8 cellular contexts compared by ENCODE assay signal in genomic region chrX:130902446-130902782, GRCh38. TPM values are rescaled to one million over a fixed set of nuclear protein-coding genes. Genes with fewer than 3 reads are reported as not detected.
A peak's percentile ranks its signal among the peaks of the same experiment; 100 is the strongest.
DNase-seq lines count a peak whose midpoint lies in the region; ATAC-seq, FAIRE-seq and TF ChIP-seq lines count a peak whose summit lies in the region.

No MANE protein-coding gene starts in this region.

- H3K9me3 ChIP-seq in A549, result no peaks in the 10 kb centered on the region
- no peaks in the 10 kb centered on the region for H3K9me3 ChIP-seq in HEK293 (ENCODE audit: control insufficient read depth, insufficient read depth, low read depth, low read length)
- no peaks in the 10 kb centered on the region for H3K9me3 ChIP-seq in body of pancreas
- H3K9me3 ChIP-seq in mesenchymal stem cell (ENCODE audit: control insufficient read depth, low read length), result no peaks in the 10 kb centered on the region

- no peaks in the 10 kb centered on the region for H3K27me3 ChIP-seq in body of pancreas
- peaks cover 0 to 9% of the 10 kb centered on the region in 2 experiments for H3K27me3 ChIP-seq in mesenchymal stem cell (ENCODE audit: control insufficient read depth in 1 of 2, insufficient read depth in 1 of 2, low read length in 2 of 2)

- TF ChIP-seq POLR2A in A549 (IDR thresholded peaks at IDR 0.05; ENCODE audit: low read length) (no peak), body of pancreas (IDR thresholded peaks at IDR 0.05) (no peak)

- TF ChIP-seq EP300 in A549 (IDR thresholded peaks at IDR 0.05), result no peak

- POLR2A ChIA-PET in A549 (lab: Yijun Ruan, JAX), result interaction anchor here (0.6 to 1.1 kb wide), 5 partner anchors 12 to 638 kb away, joined by 3 to 12 read pairs (median 5); no protein-coding TSS in a partner anchor
- POLR2A ChIA-PET in HEK293 (lab: Yijun Ruan, JAX), result interaction anchor here (0.6 to 1.4 kb wide), 11 partner anchors 12 to 501 kb away, joined by 3 to 10 read pairs (median 4); partner anchors contain the start of gene RBMX2

- ATAC-seq in A549, result no peak; a peak in 1 of 6 replicates
- no peak for ATAC-seq in body of pancreas
- no peak for ATAC-seq in GM21825 (IDR thresholded peaks at IDR 0.05; ENCODE audit: unreplicated experiment)

- peak overlapping the region; percentile 80 for H3K4me2 ChIP-seq in A549
- H3K4me2 ChIP-seq in mesenchymal stem cell (ENCODE audit: low read length, poor library complexity, severe bottlenecking), result peak overlapping the region; percentile 74

- H3K4me3 ChIP-seq in A549, result peak overlapping the region; percentile 51
- H3K4me3 ChIP-seq in HEK293 (ENCODE audit: low read depth, low read length), result peak overlapping the region; percentile 75
- peak overlapping the region; percentile 16 to 60 for H3K4me3 ChIP-seq in body of pancreas
- H3K4me3 ChIP-seq in mesenchymal stem cell (ENCODE audit: insufficient read depth in 1 of 2, low read depth in 1 of 2, low read length in 2 of 2), result peak overlapping the region; percentile 70 to 79

- no peak overlapping the region for H3K23ac ChIP-seq in mesenchymal stem cell (ENCODE audit: low read length in 2 of 2)

- peaks cover 3% of the 10 kb centered on the region for H3K79me1 ChIP-seq in mesenchymal stem cell (replicated peaks; ENCODE audit: low read length, poor library complexity, severe bottlenecking)

- no peak overlapping the region for H3K14ac ChIP-seq in mesenchymal stem cell (ENCODE audit: low read length in 2 of 2)

- H2BK120ac ChIP-seq in mesenchymal stem cell (ENCODE audit: low read depth, low read length), result no peak overlapping the region

- H3K9ac ChIP-seq in mesenchymal stem cell (ENCODE audit: low read length), result peak overlapping the region; percentile 91

- no peak for TF ChIP-seq CTCF in A549 (IDR thresholded peaks at IDR 0.05)
- no peak for TF ChIP-seq CTCF in HEK293 (tag by site-specific recombination; IDR thresholded peaks at IDR 0.05)
- no peak for TF ChIP-seq CTCF in body of pancreas (IDR thresholded peaks at IDR 0.05)

- H4K91ac ChIP-seq in mesenchymal stem cell (ENCODE audit: low read length), result no peak overlapping the region

- intact Hi-C loops in body of pancreas (cut with DNase I), result no loop called here

- H2BK12ac ChIP-seq in mesenchymal stem cell (ENCODE audit: low read length in 2 of 2), result no peak overlapping the region

- H3K27ac ChIP-seq in A549 (peak overlapping the region; percentile 90 to 98), HEK293 (ENCODE audit: extremely low read depth, low read depth, low read length) (peak overlapping the region; percentile 87; the same call in 1 of the 2 replicates), body of pancreas (peak overlapping the region in 2 of 4 donors; percentile 59 to 87), mesenchymal stem cell (ENCODE audit: low read length, poor library complexity, severe bottlenecking) (peak overlapping the region; percentile 83)

- WGBS in A549 (ENCODE audit: missing lambda C conversion rate), result 0% methylated on average over 6 of the region's 11 CpGs
- 0 to 3% methylated on average over 4 to 5 of the region's 11 CpGs for WGBS in body of pancreas, 2 donors
- WGBS in mesenchymal stem cell, result under 1% methylated on average over 11 of the region's 11 CpGs

- CTCF ChIA-PET in A549 (lab: Yijun Ruan, JAX) (no interaction called here), HEK293 (lab: Yijun Ruan, JAX) (no interaction called here)

- no peak for TF ChIP-seq RAD21 in A549 (conservative IDR thresholded peaks at IDR 0.05 in 1 of 2, IDR thresholded peaks at IDR 0.05 in 1 of 2)

- H3K4me1 ChIP-seq in A549, result peaks cover 5% of the 10 kb centered on the region; the same call in 1 of the 3 replicates
- H3K4me1 ChIP-seq in HEK293 (ENCODE audit: control insufficient read depth, insufficient read depth, low read length), result peaks cover 3% of the 10 kb centered on the region; the same call in 1 of the 2 replicates
- peaks cover 8% of the 10 kb centered on the region for H3K4me1 ChIP-seq in body of pancreas
- H3K4me1 ChIP-seq in mesenchymal stem cell (ENCODE audit: control insufficient read depth, insufficient read depth, low read depth, low read length), result no peaks in the 10 kb centered on the region

- no peak overlapping the region for H2AK5ac ChIP-seq in mesenchymal stem cell (ENCODE audit: low read length, severe bottlenecking)

- no peak overlapping the region for H2BK5ac ChIP-seq in mesenchymal stem cell (ENCODE audit: low read depth, low read length, poor library complexity, severe bottlenecking)

- no peak overlapping the region for H3K18ac ChIP-seq in mesenchymal stem cell (ENCODE audit: low read depth in 1 of 2, low read length in 2 of 2)

- H3K36me3 ChIP-seq in HEK293 (ENCODE audit: control insufficient read depth in 2 of 2, insufficient read depth in 1 of 2, low read length in 2 of 2), result peaks cover 0 to 9% of the 10 kb centered on the region in 2 experiments; a peak in 1 of 3 replicates
- H3K36me3 ChIP-seq in body of pancreas (replicated peaks in 1 of 2; ENCODE audit: insufficient read depth in 1 of 2, low read depth in 2 of 2), result no peaks in the 10 kb centered on the region
- H3K36me3 ChIP-seq in mesenchymal stem cell (ENCODE audit: control insufficient read depth in 1 of 2, insufficient read depth in 2 of 2, low read depth in 1 of 2, low read length in 2 of 2), result peaks cover 0 to 16% of the 10 kb centered on the region in 2 experiments

- H2BK15ac ChIP-seq in mesenchymal stem cell (ENCODE audit: low read depth, poor library complexity, severe bottlenecking), result no peak overlapping the region

- H4K8ac ChIP-seq in mesenchymal stem cell (ENCODE audit: low read length), result no peak overlapping the region

- DNase-seq in A549 (ENCODE audit: low read depth in 1 of 2, low spot score in 1 of 2) (peak in 1 of 2 experiments; percentile 10), body of pancreas (no peak), mesenchymal stem cell (no peak), superior temporal gyrus (ENCODE audit: extremely low spot score) (no peak), NOMO-1 treated with DMSO at 0.1 percent for 48 hours (lab: John Stamatoyannopoulos, UW; ENCODE audit: unreplicated experiment) (no peak)
- no peak for DNase-seq in stimulated activated naive CD4-positive, alpha-beta T cell (lab: John Stamatoyannopoulos, UW)

- no peak for FAIRE-seq in A549 (lab: Jason Lieb, UNC)

- H2AFZ ChIP-seq in mesenchymal stem cell (ENCODE audit: low read depth, low read length), result no peak overlapping the region

- H3K4ac ChIP-seq in mesenchymal stem cell (ENCODE audit: low read depth in 1 of 2, low read length in 2 of 2), result peak overlapping the region in 1 of 2 experiments; percentile 37

TF ChIP-seq in A549, 52 proteins besides CTCF, POLR2A, EP300 and RAD21 (continues in another document):
- TF ChIP-seq HOXB5 (CRISPR knock-in tag; IDR thresholded peaks at IDR 0.05) (no peak), NFE2L2 (conservative IDR thresholded peaks at IDR 0.05; ENCODE audit: low read length) (no peak), RNF2 (IDR thresholded peaks at IDR 0.05; ENCODE audit: borderline replicate concordance, low read depth) (no peak), BCL3 (IDR thresholded peaks at IDR 0.05) (no peak), MAZ (IDR thresholded peaks at IDR 0.05; ENCODE audit: borderline replicate concordance, low read depth, low read length) (no peak)

TF ChIP-seq in HEK293, 187 proteins besides CTCF, POLR2A, EP300 and RAD21 (continues in another document):
- TF ChIP-seq ZNF362 (tag by site-specific recombination; IDR thresholded peaks at IDR 0.05), result peak; percentile 94; the same call in 1 of the 2 replicates
- no peak for TF ChIP-seq HOXC10 (CRISPR knock-in tag; IDR thresholded peaks at IDR 0.05)
- no peak for TF ChIP-seq ZNF146 (tag by site-specific recombination; IDR thresholded peaks at IDR 0.05)
- 0 out of 2 replicates have a peak, but pooled peaks have one; percentile 10 for TF ChIP-seq PRDM10 (tag by site-specific recombination; IDR thresholded peaks at IDR 0.05)
- TF ChIP-seq ZXDB (tag by site-specific recombination; IDR thresholded peaks at IDR 0.05), result no peak

RNA-seq across cellular contexts. Expression of gene ENOX2, which starts 0.6 kb away (rescaled TPM):
- polyA plus RNA-seq in A549 (2011; rRNA removed) (34.8 and 35.5 TPM in 2 replicates), A549 (2017; fragmentation: RNase III; extraction: RNeasy Plus Mini Kit Qiagen cat#74134 plus additional on column Dnase treatment) (9.6 to 10.3 TPM (median 10.2 TPM) in 3 replicates)
- 7.4 and 8.6 TPM in 2 replicates for polyA plus RNA-seq in A549 (2012; cell fraction: cytosol; rRNA removed)
- polyA plus RNA-seq in A549 (2012; cell fraction: nucleus; rRNA removed), result 2.7 and 4.2 TPM in 2 replicates
- polyA minus RNA-seq in A549 (2011; rRNA and poly(A)+ RNA removed), result 16.7 and 17.4 TPM in 2 replicates
- total RNA-seq in body of pancreas, result 1 to 10 TPM; 7.9 to 9.1 TPM
- polyA plus RNA-seq in mesenchymal stem cell (2013, experiment 1 of 2), result 8.9 TPM
- polyA plus RNA-seq in mesenchymal stem cell (2013, experiment 2 of 2), result 8.3 TPM
